In genomic region chr5:13664377-13664776, GRCh38 we compare ENCODE assay signal across 14 cellular contexts.
DNase-seq lines count a peak whose midpoint lies in the region; ATAC-seq and TF ChIP-seq lines count a peak whose summit lies in the region.
"Had no signal": no experiment of that assay in that cellular context is flagged by ENCODE, and none has a peak within 500 bp of the region (broad histone marks: within the 10 kb centered on the region; RNA-seq: fewer than 3 reads in every experiment).

No MANE protein-coding gene starts in this region.

- peak overlapping the region; percentile 47 for H3K4me3 Mint-ChIP-seq in HFFc6
- H3K4me3 Mint-ChIP-seq: dendritic cell treated with granulocyte-macrophage colony-stimulating factor and Interleukin-4, amounts not matched to agents 40 ng/mL and 50 ng/mL, for 4 days; mesothelial cell of epicardium had no signal

- H3K9me3 Mint-ChIP-seq in HFFc6 = peaks cover 3% of the 10 kb centered on the region; the same call in 1 of the 2 replicates
- H3K9me3 Mint-ChIP-seq: dendritic cell treated with granulocyte-macrophage colony-stimulating factor and Interleukin-4, amounts not matched to agents 40 ng/mL and 50 ng/mL, for 4 days had no signal

- peak overlapping the region; percentile 82 for H3K27ac Mint-ChIP-seq in HFFc6
- H3K27ac Mint-ChIP-seq: dendritic cell treated with granulocyte-macrophage colony-stimulating factor and Interleukin-4, amounts not matched to agents 40 ng/mL and 50 ng/mL, for 4 days; mesothelial cell of epicardium had no signal

- peak; percentile 85 for DNase-seq in HFFc6
- peak; percentile 13 for DNase-seq in adipocyte (ENCODE audit: low read depth)
- DNase-seq in foreskin keratinocyte = peak; percentile 95 to 97
- DNase-seq in NCI-H2196 treated with DMSO at 0.1 percent for 48 hours (lab: John Stamatoyannopoulos, UW; ENCODE audit: unreplicated experiment) = no peak
- DNase-seq: activated CD4-positive, alpha-beta T cell treated with anti-CD3 and anti-CD28 coated beads, Interleukin-2, amount 50 U/mL, for 48 hours; NCI-H1105 treated with DMSO at 0.1 percent for 48 hours; psoas muscle had no signal

- no peaks in the 10 kb centered on the region for H3K9me3 ChIP-seq in adipocyte (ENCODE audit: control insufficient read depth, low read length)
- H3K9me3 ChIP-seq: psoas muscle had no signal

- H3K79me2 ChIP-seq in ACC112 (ENCODE audit: control insufficient read depth, insufficient read depth, low read length, unreplicated experiment) = no peaks in the 10 kb centered on the region

- H2AFZ ChIP-seq in ACC112 (ENCODE audit: low read length, unreplicated experiment) = no peak overlapping the region

- peaks cover 37% of the 10 kb centered on the region for H3K4me1 Mint-ChIP-seq in HFFc6 (ENCODE audit: low read depth)
- H3K4me1 Mint-ChIP-seq: mesothelial cell of epicardium had no signal

- H3K4me1 ChIP-seq in ACC112 (ENCODE audit: control insufficient read depth, insufficient read depth, low read length, unreplicated experiment) (peaks cover 11% of the 10 kb centered on the region), adipocyte (ENCODE audit: control insufficient read depth, insufficient read depth, low read length) (no peaks in the 10 kb centered on the region), foreskin keratinocyte (peaks cover 32% of the 10 kb centered on the region)
- H3K4me1 ChIP-seq: psoas muscle had no signal

- no peaks in the 10 kb centered on the region for H3K27me3 ChIP-seq in ACC112 (ENCODE audit: insufficient read depth, low read length)
- H3K27me3 ChIP-seq in adipocyte (replicated peaks; ENCODE audit: control insufficient read depth, insufficient read depth, low read length) = no peaks in the 10 kb centered on the region
- H3K27me3 ChIP-seq in foreskin keratinocyte = no peaks in the 10 kb centered on the region

- ATAC-seq in foreskin keratinocyte (peak; percentile 99), GM21576 (IDR thresholded peaks at IDR 0.05; ENCODE audit: unreplicated experiment) (no peak), HG03139 (IDR thresholded peaks at IDR 0.05; ENCODE audit: unreplicated experiment) (no peak), GM21515 (IDR thresholded peaks at IDR 0.05; ENCODE audit: unreplicated experiment) (no peak)
- ATAC-seq: psoas muscle had no signal

- no peak overlapping the region for H3K9ac ChIP-seq in adipocyte (ENCODE audit: low read length)

- no peaks in the 10 kb centered on the region for H3K36me3 ChIP-seq in ACC112 (ENCODE audit: insufficient read depth, low read length)
- H3K36me3 ChIP-seq in adipocyte (ENCODE audit: control insufficient read depth, insufficient read depth, low read length, severe bottlenecking) = no peaks in the 10 kb centered on the region

- TF ChIP-seq CTCF in HFFc6 (IDR thresholded peaks at IDR 0.05) (no peak), foreskin keratinocyte (conservative IDR thresholded peaks at IDR 0.05) (no peak)

- peak overlapping the region; percentile 48 for H3K27ac ChIP-seq in ACC112 (ENCODE audit: low read depth, low read length)
- peak overlapping the region; percentile 66 for H3K27ac ChIP-seq in foreskin keratinocyte
- H3K27ac ChIP-seq: HL-60, psoas muscle had no signal

- H3K27me3 Mint-ChIP-seq in HFFc6 (ENCODE audit: insufficient read depth) = no peaks in the 10 kb centered on the region; the same call in none of the 2 replicates
- H3K27me3 Mint-ChIP-seq: dendritic cell treated with granulocyte-macrophage colony-stimulating factor and Interleukin-4, amounts not matched to agents 40 ng/mL and 50 ng/mL, for 4 days had no signal

- H3K4me3 ChIP-seq in ACC112 (ENCODE audit: low read depth, low read length) (no peak overlapping the region), adipocyte (ENCODE audit: low read length) (no peak overlapping the region)
- H3K4me3 ChIP-seq: psoas muscle had no signal

- no peaks in the 10 kb centered on the region for H3K36me3 Mint-ChIP-seq in HFFc6 (ENCODE audit: low read depth)
- H3K36me3 Mint-ChIP-seq: mesothelial cell of epicardium had no signal
